10 cellular contexts compared by ENCODE assay signal in the genomic region with DNA sequence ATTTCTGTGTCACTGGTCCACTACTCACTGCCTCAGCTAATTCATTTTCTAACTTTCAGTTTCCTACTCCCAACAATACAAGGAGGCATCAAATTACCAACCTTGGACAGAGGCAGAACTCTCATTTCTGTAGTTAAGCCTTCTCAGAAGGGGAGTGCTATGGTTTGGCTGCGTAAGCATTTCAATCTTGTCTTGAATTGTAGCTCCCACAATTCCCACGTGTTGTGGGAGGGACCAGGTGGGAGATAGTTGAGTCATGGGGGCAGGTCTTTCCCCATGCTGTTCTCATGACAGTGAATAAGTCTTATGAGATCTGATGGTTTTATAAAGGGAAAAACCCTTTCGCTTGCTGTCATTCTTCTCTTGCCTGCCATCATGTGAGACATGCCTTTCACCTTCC. TPM values are rescaled to one million over a fixed set of nuclear protein-coding genes. Genes with fewer than 3 reads are reported as not detected.
DNase-seq lines count a peak whose midpoint lies in the region; ATAC-seq and TF ChIP-seq lines count a peak whose summit lies in the region.
"Had no signal": no experiment of that assay in that cellular context is flagged by ENCODE, and none has a peak within 500 bp of the region (broad histone marks: within the 10 kb centered on the region; RNA-seq: fewer than 3 reads in every experiment).

No MANE protein-coding gene starts in this region.

- H2BK120ac ChIP-seq in H9 (ENCODE audit: low read depth, low read length, poor library complexity, severe bottlenecking), result no peak overlapping the region

- no peak overlapping the region for H4K5ac ChIP-seq in H9 (ENCODE audit: insufficient read length, low read depth, low read length)

- no peaks in the 10 kb centered on the region for H3K79me2 ChIP-seq in H9 (ENCODE audit: insufficient read depth, low read length)

- H2BK15ac ChIP-seq in H9 (ENCODE audit: low read depth, low read length), result no peak overlapping the region

- no peaks in the 10 kb centered on the region; the same call in 1 of the 2 replicates for H3K4me1 ChIP-seq in H9 (ENCODE audit: insufficient read depth, low read length)

- no peak for TF ChIP-seq CTCF in H9 (conservative IDR thresholded peaks at IDR 0.05)

- H3K9ac ChIP-seq in H9 (ENCODE audit: extremely low read depth, insufficient read length, low read length), result no peak overlapping the region

- H3K4me1 Mint-ChIP-seq in activated CD4-positive, alpha-beta T cell treated with anti-CD3 and anti-CD28 coated beads, Interleukin-2, amount 10 ng/mL, durations not matched to agents 24 days and 14 days, result peaks cover 4% of the 10 kb centered on the region
- H3K4me1 Mint-ChIP-seq in activated CD4-positive, alpha-beta T cell treated with anti-CD3 and anti-CD28 coated beads, Interleukin-2, amount 10 ng/mL, durations not matched to agents 7 days and 5 days, result peaks cover 1% of the 10 kb centered on the region
- H3K4me1 Mint-ChIP-seq in H9, result peaks cover 0 to 6% of the 10 kb centered on the region in 2 experiments; a peak in 3 of 4 replicates

- H3K27ac Mint-ChIP-seq in activated CD4-positive, alpha-beta T cell treated with anti-CD3 and anti-CD28 coated beads, Interleukin-2, amount 10 ng/mL, durations not matched to agents 24 days and 14 days, result no peak overlapping the region
- no peak overlapping the region for H3K27ac Mint-ChIP-seq in activated CD4-positive, alpha-beta T cell treated with anti-CD3 and anti-CD28 coated beads, Interleukin-2, amount 10 ng/mL, durations not matched to agents 7 days and 5 days
- H3K27ac Mint-ChIP-seq in H9, result no peak overlapping the region

- H2BK5ac ChIP-seq in H9 (ENCODE audit: insufficient read length, low read length), result no peak overlapping the region

- no peaks in the 10 kb centered on the region for H3K79me1 ChIP-seq in H9 (ENCODE audit: insufficient read depth, low read depth, low read length, poor library complexity, severe bottlenecking)

- no CpG with 5 or more reads among the region's 3 CpGs for WGBS in H9 (ENCODE audit: extremely low coverage, insufficient read length, low lambda C conversion rate)

- no peaks in the 10 kb centered on the region for H3K23me2 ChIP-seq in H9 (ENCODE audit: insufficient read length, low read depth, low read length, poor library complexity, severe bottlenecking)

- CTCF ChIA-PET in activated CD4-positive, alpha-beta T cell treated with anti-CD3 and anti-CD28 coated beads, Interleukin-2, amount 10 ng/mL, durations not matched to agents 7 days and 5 days (lab: Charles Lee), result interaction anchor here (0.6 kb wide), 1 partner anchor 216 kb away, joined by 3 read pairs; no protein-coding TSS in a partner anchor

- no peak overlapping the region for H2BK12ac ChIP-seq in H9 (ENCODE audit: insufficient read length, low read depth, low read length)

- no peaks in the 10 kb centered on the region for H3K27me3 ChIP-seq in H9 (ENCODE audit: insufficient read depth, low read length)

- no peak overlapping the region for H3K4ac ChIP-seq in H9 (ENCODE audit: low read depth, low read length)

- H2BK20ac ChIP-seq in H9 (ENCODE audit: low read depth, low read length, poor library complexity, severe bottlenecking), result no peak overlapping the region

- H2AFZ ChIP-seq in H9 (ENCODE audit: low read length), result no peak overlapping the region

- H4K8ac ChIP-seq in H9 (replicated peaks; ENCODE audit: insufficient read length, low read depth, low read length), result no peak overlapping the region

- ATAC-seq in HG02852 (IDR thresholded peaks at IDR 0.05; ENCODE audit: unreplicated experiment) (peak; percentile 79), left colon (no peak)

- no peak overlapping the region for H3T11ph ChIP-seq in H9 (ENCODE audit: low read length)

- no peak overlapping the region for H3K4me2 ChIP-seq in H9 (ENCODE audit: insufficient read depth, insufficient read length, low read length)

- H3K56ac ChIP-seq in H9 (ENCODE audit: insufficient read length, low read depth, low read length), result no peak overlapping the region

- H3K4me3 Mint-ChIP-seq in activated CD4-positive, alpha-beta T cell treated with anti-CD3 and anti-CD28 coated beads, Interleukin-2, amount 10 ng/mL, durations not matched to agents 24 days and 14 days, result no peak overlapping the region
- H3K4me3 Mint-ChIP-seq in activated CD4-positive, alpha-beta T cell treated with anti-CD3 and anti-CD28 coated beads, Interleukin-2, amount 10 ng/mL, durations not matched to agents 7 days and 5 days, result no peak overlapping the region
- no peak overlapping the region for H3K4me3 Mint-ChIP-seq in H9

- H3K18ac ChIP-seq in H9 (ENCODE audit: insufficient read length, low read depth, low read length), result no peak overlapping the region

- no peaks in the 10 kb centered on the region for H3K9me3 ChIP-seq in H9 (ENCODE audit: control insufficient read depth, low read depth, low read length)

- peak; percentile 63 for DNase-seq in activated CD4-positive, alpha-beta T cell treated with anti-CD3 and anti-CD28 coated beads, Interleukin-2, amount 10 ng/mL, durations not matched to agents 24 days and 14 days
- no peak for DNase-seq in activated CD4-positive, alpha-beta T cell treated with anti-CD3 and anti-CD28 coated beads, Interleukin-2, amount 10 ng/mL, durations not matched to agents 7 days and 5 days
- peak; percentile 64 for DNase-seq in activated CD8-positive, alpha-beta memory T cell treated with anti-CD3 and anti-CD28 coated beads, Interleukin-2, amount 50 U/mL, for 48 hours
- peak; percentile 46 to 74 for DNase-seq in stimulated activated CD8-positive, alpha-beta memory T cell treated with anti-CD3 and anti-CD28 coated beads, Interleukin-15, amount 100 ng/mL, for 48 hours (ENCODE audit: low read depth in 2 of 2)
- DNase-seq in left colon (no peak), H9 (no peak), Ammon's horn (ENCODE audit: low spot score) (no peak)
- DNase-seq: islet precursor cell had no signal

- peaks cover 23% of the 10 kb centered on the region for H3K27me3 Mint-ChIP-seq in activated CD4-positive, alpha-beta T cell treated with anti-CD3 and anti-CD28 coated beads, Interleukin-2, amount 10 ng/mL, durations not matched to agents 24 days and 14 days
- H3K27me3 Mint-ChIP-seq in activated CD4-positive, alpha-beta T cell treated with anti-CD3 and anti-CD28 coated beads, Interleukin-2, amount 10 ng/mL, durations not matched to agents 7 days and 5 days, result peaks cover 37% of the 10 kb centered on the region
- peaks cover 7% of the 10 kb centered on the region for H3K27me3 Mint-ChIP-seq in H9 (ENCODE audit: low read depth)

- POLR2A ChIA-PET in activated CD4-positive, alpha-beta T cell treated with anti-CD3 and anti-CD28 coated beads, Interleukin-2, amount 10 ng/mL, durations not matched to agents 7 days and 5 days (lab: Charles Lee), result no interaction called here

- no peak overlapping the region for H4K91ac ChIP-seq in H9 (ENCODE audit: insufficient read length, low read depth, low read length)

- no peak overlapping the region for H3K27ac ChIP-seq in H9 (ENCODE audit: insufficient read length, low read depth, low read length)

- H3K36me3 Mint-ChIP-seq in activated CD4-positive, alpha-beta T cell treated with anti-CD3 and anti-CD28 coated beads, Interleukin-2, amount 10 ng/mL, durations not matched to agents 24 days and 14 days (ENCODE audit: low read depth), result no peaks in the 10 kb centered on the region
- no peaks in the 10 kb centered on the region for H3K36me3 Mint-ChIP-seq in activated CD4-positive, alpha-beta T cell treated with anti-CD3 and anti-CD28 coated beads, Interleukin-2, amount 10 ng/mL, durations not matched to agents 7 days and 5 days (ENCODE audit: low read depth)
- peaks cover 0 to 5% (median 4%) of the 10 kb centered on the region in 3 experiments; a peak in 5 of 7 replicates for H3K36me3 Mint-ChIP-seq in H9 (ENCODE audit: insufficient read depth in 1 of 3, low read depth in 3 of 3)

- no peaks in the 10 kb centered on the region for H4K20me1 ChIP-seq in H9 (ENCODE audit: control insufficient read depth, insufficient read depth, insufficient read length)

- H3K23ac ChIP-seq in H9 (ENCODE audit: insufficient read length, low read depth, low read length), result no peak overlapping the region

- intact Hi-C loops in activated CD4-positive, alpha-beta T cell treated with anti-CD3 and anti-CD28 coated beads, Interleukin-2, amount 10 ng/mL, durations not matched to agents 24 days and 14 days (cut with micrococcal nuclease), result loop anchor here (5.0 kb wide), 1 partner anchor 555 kb away; no protein-coding TSS in a partner anchor
- intact Hi-C loops in left colon (cut with DNase I, micrococcal nuclease), result no loop called here

- H3K9me3 Mint-ChIP-seq in activated CD4-positive, alpha-beta T cell treated with anti-CD3 and anti-CD28 coated beads, Interleukin-2, amount 10 ng/mL, durations not matched to agents 24 days and 14 days, result no peaks in the 10 kb centered on the region
- peaks cover 7% of the 10 kb centered on the region for H3K9me3 Mint-ChIP-seq in activated CD4-positive, alpha-beta T cell treated with anti-CD3 and anti-CD28 coated beads, Interleukin-2, amount 10 ng/mL, durations not matched to agents 7 days and 5 days
- H3K9me3 Mint-ChIP-seq in H9, result peaks cover 12 to 17% of the 10 kb centered on the region in 2 experiments

- H3K14ac ChIP-seq in H9 (ENCODE audit: insufficient read depth, low read length), result no peak overlapping the region

- H2AK5ac ChIP-seq in H9 (ENCODE audit: insufficient read length, low read length), result no peak overlapping the region

RNA-seq across cellular contexts. Expression of gene HLA-DRA, which starts 22.9 kb away (rescaled TPM):
- total RNA-seq in activated CD4-positive, alpha-beta T cell treated with anti-CD3 and anti-CD28 coated beads, Interleukin-2, amount 10 ng/mL, durations not matched to agents 24 days and 14 days, result 12.9 and 14.0 TPM in 2 replicates
- 10 to 100 TPM; 58.8 to 73.7 TPM for total RNA-seq in activated CD4-positive, alpha-beta T cell treated with anti-CD3 and anti-CD28 coated beads, Interleukin-2, amount 10 ng/mL, durations not matched to agents 7 days and 5 days
- total RNA-seq in left colon (100 to 1,000 TPM in 1 of 2 donors, 10 to 100 TPM in 1; 29.3 to 159 TPM), H9 (2021) (2.8 and 3.1 TPM in 2 replicates)

RNA-seq across cellular contexts. Expression of gene BTNL2, which starts 55.6 kb away (rescaled TPM):
- not detected in 2 replicates for total RNA-seq in activated CD4-positive, alpha-beta T cell treated with anti-CD3 and anti-CD28 coated beads, Interleukin-2, amount 10 ng/mL, durations not matched to agents 24 days and 14 days
- total RNA-seq in activated CD4-positive, alpha-beta T cell treated with anti-CD3 and anti-CD28 coated beads, Interleukin-2, amount 10 ng/mL, durations not matched to agents 7 days and 5 days, result not detected
- total RNA-seq in left colon (not detected), H9 (2021) (not detected in 2 replicates)
- total RNA-seq: skeletal muscle tissue had no signal

Comparison
In these comparisons a context has a peak if more than half of its experiments do, and no peak if none do; other contexts are left out.
1. DNase-seq: peak in activated CD4-positive, alpha-beta T cell treated with anti-CD3 and anti-CD28 coated beads, Interleukin-2, amount 10 ng/mL, durations not matched to agents 24 days and 14 days (single experiment), activated CD8-positive, alpha-beta memory T cell treated with anti-CD3 and anti-CD28 coated beads, Interleukin-2, amount 50 U/mL, for 48 hours (single experiment) and stimulated activated CD8-positive, alpha-beta memory T cell treated with anti-CD3 and anti-CD28 coated beads, Interleukin-15, amount 100 ng/mL, for 48 hours (2 of 2); none in activated CD4-positive, alpha-beta T cell treated with anti-CD3 and anti-CD28 coated beads, Interleukin-2, amount 10 ng/mL, durations not matched to agents 7 days and 5 days (single experiment), left colon (0 of 2), H9 (single experiment) and Ammon's horn (single experiment).